ENCODE assay signal across 8 cellular contexts in genomic region chr11:113313601-113314000, GRCh38. TPM values are rescaled to one million over a fixed set of nuclear protein-coding genes. Genes with fewer than 3 reads are reported as not detected.
DNase-seq lines count a peak whose midpoint lies in the region; ATAC-seq and TF ChIP-seq lines count a peak whose summit lies in the region.

No MANE protein-coding gene starts in this region.

- H3K14ac ChIP-seq in IMR-90 (replicated peaks; ENCODE audit: low read depth, low read length): no peak overlapping the region

- H2BK15ac ChIP-seq in IMR-90 (ENCODE audit: low read depth, low read length): no peak overlapping the region

- no peaks in the 10 kb centered on the region; the same call in 1 of the 2 replicates for H3K9me1 ChIP-seq in IMR-90 (ENCODE audit: insufficient read depth, low read length)

- in situ Hi-C loops in IMR-90 (cut with MboI; ENCODE audit: low sequenced_read_pairs): loop anchor here (5.0 kb wide), 1 partner anchor 419 kb away; no protein-coding TSS in a partner anchor

- no peak overlapping the region for H3K9ac ChIP-seq in IMR-90 (ENCODE audit: low read depth, low read length)

- H3K4me3 Mint-ChIP-seq in CD4-positive, alpha-beta memory T cell: peak overlapping the region; percentile 63 to 91 (median 86)
- H3K4me3 Mint-ChIP-seq in MCF 10A (ENCODE audit: unreplicated experiment) (peak overlapping the region; percentile 80), nephron (peak overlapping the region; percentile 85 to 89 (median 88))

- no peak overlapping the region for H4K91ac ChIP-seq in IMR-90 (ENCODE audit: insufficient read depth, low read depth, low read length)

- no TSS peak for BruUV-seq in IMR-90 (replicated peaks; lab: Mats Ljungman, UMichigan)
- no TSS peak for BruUV-seq in MCF 10A (replicated peaks; lab: Mats Ljungman, UMichigan)

- POLR2A ChIA-PET in CD4-positive, alpha-beta memory T cell (lab: Charles Lee; ENCODE audit: partially characterized antibody): interaction anchor here (0.7 to 1.2 kb wide), 6 partner anchors 16 to 1387 kb away, joined by 3 to 5 read pairs (median 3); no protein-coding TSS in a partner anchor
- POLR2A ChIA-PET in IMR-90 (lab: Charles Lee; ENCODE audit: unreplicated experiment) (no interaction called here), MCF 10A (lab: Yijun Ruan, JAX) (interaction anchor here (0.7 to 2.9 kb wide), 9 partner anchors 33 to 460 kb away, joined by 3 to 12 read pairs (median 3); partner anchors contain the start of gene ZW10)

- no peak overlapping the region for H2AK9ac ChIP-seq in IMR-90 (replicated peaks; ENCODE audit: low read depth, low read length, poor library complexity)

- peak overlapping the region; percentile 7 to 84 for H3K4me3 ChIP-seq in CD4-positive, alpha-beta memory T cell (ENCODE audit: low read length in 2 of 2)
- H3K4me3 ChIP-seq in IMR-90 (ENCODE audit: insufficient read depth, low read depth, low read length) (no peak overlapping the region), aorta (ENCODE audit: low read length in 2 of 2) (no peak overlapping the region), lower leg skin (ENCODE audit: low read depth, poor library complexity, severe bottlenecking) (no peak overlapping the region)

- no peak overlapping the region for H3K56ac ChIP-seq in IMR-90 (ENCODE audit: extremely low read depth, insufficient read depth, low read length)

- no peak overlapping the region for H2AFZ ChIP-seq in IMR-90 (replicated peaks; ENCODE audit: low read length, poor library complexity)

- DNase-seq in CD4-positive, alpha-beta memory T cell: no peak
- DNase-seq in IMR-90: peak; percentile 8
- no peak for DNase-seq in MCF 10A (ENCODE audit: unreplicated experiment)
- no peak for DNase-seq in dedifferentiated amniotic fluid mesenchymal stem cell (ENCODE audit: extremely low spot score)
- DNase-seq in cerebellum (ENCODE audit: low spot score): no peak
- no peak for DNase-seq in aorta
- no peak for DNase-seq in lower leg skin (ENCODE audit: low spot score in 2 of 2)

- no peak overlapping the region for H4K5ac ChIP-seq in IMR-90 (ENCODE audit: low read depth, low read length)

- no peaks in the 10 kb centered on the region for H3K27me3 ChIP-seq in CD4-positive, alpha-beta memory T cell (ENCODE audit: insufficient read depth, low read length)
- H3K27me3 ChIP-seq in IMR-90 (ENCODE audit: control insufficient read depth, insufficient read depth, low read length): no peaks in the 10 kb centered on the region; the same call in 1 of the 2 replicates
- no peaks in the 10 kb centered on the region for H3K27me3 ChIP-seq in aorta (ENCODE audit: control insufficient read depth in 1 of 2, insufficient read depth in 2 of 2, low read length in 1 of 2)

- H4K20me1 ChIP-seq in IMR-90 (ENCODE audit: insufficient read depth, low read length): no peaks in the 10 kb centered on the region

- no peaks in the 10 kb centered on the region for H3K9me3 ChIP-seq in CD4-positive, alpha-beta memory T cell (ENCODE audit: control insufficient read depth in 1 of 2, low read length in 2 of 2)
- H3K9me3 ChIP-seq in IMR-90 (ENCODE audit: control insufficient read depth, insufficient read depth, low read length) (no peaks in the 10 kb centered on the region), aorta (ENCODE audit: control insufficient read depth, low read length) (no peaks in the 10 kb centered on the region)

- no peak for TF ChIP-seq POLR2A in IMR-90 (IDR thresholded peaks at IDR 0.05; ENCODE audit: low read depth, low read length)
- TF ChIP-seq POLR2A in lower leg skin (IDR thresholded peaks at IDR 0.05): no peak

- peak overlapping the region; percentile 85 for H3K27ac ChIP-seq in CD4-positive, alpha-beta memory T cell (ENCODE audit: low read depth, low read length)
- no peak overlapping the region for H3K27ac ChIP-seq in IMR-90 (ENCODE audit: insufficient read depth, low read length)
- H3K27ac ChIP-seq in aorta (ENCODE audit: low read depth in 1 of 2, low read length in 2 of 2): no peak overlapping the region

- no peak overlapping the region for H3K4ac ChIP-seq in IMR-90 (ENCODE audit: low read depth, low read length)

- H3K79me1 ChIP-seq in IMR-90 (ENCODE audit: low read depth in 1 of 2, low read length in 2 of 2): peaks cover 3 to 10% of the 10 kb centered on the region in 2 experiments; a peak in 2 of 4 replicates

- peaks cover 5% of the 10 kb centered on the region for H3K36me3 ChIP-seq in CD4-positive, alpha-beta memory T cell (ENCODE audit: insufficient read depth, low read length)
- H3K36me3 ChIP-seq in IMR-90 (ENCODE audit: control insufficient read depth, insufficient read depth, low read length): no peaks in the 10 kb centered on the region
- H3K36me3 ChIP-seq in aorta (ENCODE audit: control insufficient read depth in 1 of 2, insufficient read depth in 2 of 2, low read length in 1 of 2): peaks cover 0 to 2% of the 10 kb centered on the region in 2 donors

- peaks cover 20% of the 10 kb centered on the region for H3K4me1 ChIP-seq in CD4-positive, alpha-beta memory T cell (ENCODE audit: insufficient read depth, low read length)
- H3K4me1 ChIP-seq in IMR-90 (ENCODE audit: control insufficient read depth, insufficient read depth, low read length) (no peaks in the 10 kb centered on the region; the same call in none of the 2 replicates), aorta (ENCODE audit: control insufficient read depth in 1 of 2, insufficient read depth in 2 of 2, low read length in 2 of 2) (no peaks in the 10 kb centered on the region)

- dilution Hi-C loops in IMR-90 (cut with HindIII; ENCODE audit: low sequenced_read_pairs, unreplicated experiment): no loop called here

- no peak for TF ChIP-seq RAD21 in IMR-90 (IDR thresholded peaks at IDR 0.05; ENCODE audit: low read length)

- H3K23ac ChIP-seq in IMR-90 (ENCODE audit: low read depth, low read length): no peak overlapping the region

- ATAC-seq in IMR-90 (ENCODE audit: low read depth) (no peak), aorta (ENCODE audit: low FRiP score) (no peak)

- H2BK20ac ChIP-seq in IMR-90 (ENCODE audit: low read depth, low read length): no peak overlapping the region

- no peak overlapping the region for H2BK5ac ChIP-seq in IMR-90 (ENCODE audit: low read depth, low read length, poor library complexity, severe bottlenecking)

- H3K18ac ChIP-seq in IMR-90 (ENCODE audit: low read depth, low read length): no peak overlapping the region

- no peak overlapping the region for H3K4me2 ChIP-seq in IMR-90 (ENCODE audit: low read depth, low read length)

- WGBS in IMR-90 (ENCODE audit: extremely low coverage in 2 of 2, insufficient read length in 1 of 2), 2 experiments: no CpG with 5 or more reads among the region's 3 CpGs
- WGBS in aorta, 2 donors: 91 to 97% methylated on average over 3 of the region's 3 CpGs
- WGBS in lower leg skin, 2 donors: 73 to 77% methylated on average over 3 of the region's 3 CpGs

- intact Hi-C loops in CD4-positive, alpha-beta memory T cell (cut with micrococcal nuclease): loop anchor here (5.0 to 10.0 kb wide), 4 partner anchors 564 to 1439 kb away; partner anchors contain the start of genes ALG9, CFAP68, FDXACB1 and PTS
- intact Hi-C loops in IMR-90 (cut with micrococcal nuclease) (no loop called here), MCF 10A (cut with micrococcal nuclease) (loop anchor here (5.0 kb wide), 1 partner anchor 89 kb away; no protein-coding TSS in a partner anchor), aorta (cut with DNase I) (loop anchor here in 1 of 2 donors (5.0 kb wide), 1 partner anchor 219 kb away; no protein-coding TSS in a partner anchor), lower leg skin (cut with DNase I; ENCODE audit: low total_unique reads) (no loop called here)

- CTCF ChIA-PET in CD4-positive, alpha-beta memory T cell (lab: Charles Lee; ENCODE audit: partially characterized antibody): interaction anchor here (0.6 to 2.1 kb wide), 9 partner anchors 9 to 1094 kb away, joined by 3 to 11 read pairs (median 3); no protein-coding TSS in a partner anchor
- CTCF ChIA-PET in IMR-90 (lab: Yijun Ruan, JAX): interaction anchor here (0.6 to 2.8 kb wide), 4 partner anchors 220 to 432 kb away, joined by 3 to 7 read pairs (median 3); no protein-coding TSS in a partner anchor
- CTCF ChIA-PET in MCF 10A (lab: Yijun Ruan, JAX): interaction anchor here (0.6 to 4.8 kb wide), 12 partner anchors 8 to 485 kb away, joined by 3 to 28 read pairs (median 4); no protein-coding TSS in a partner anchor

- H3K27ac Mint-ChIP-seq in CD4-positive, alpha-beta memory T cell: peak overlapping the region; percentile 79 to 95 (median 91)
- H3K27ac Mint-ChIP-seq in MCF 10A (ENCODE audit: low read depth, unreplicated experiment): peak overlapping the region; percentile 87
- H3K27ac Mint-ChIP-seq in nephron: peak overlapping the region; percentile 17 to 52 (median 23)

- peaks cover 16 to 23% of the 10 kb centered on the region in 2 donors for H3K36me3 Mint-ChIP-seq in CD4-positive, alpha-beta memory T cell
- peaks cover 18% of the 10 kb centered on the region for H3K36me3 Mint-ChIP-seq in MCF 10A (ENCODE audit: insufficient read depth, unreplicated experiment)
- H3K36me3 Mint-ChIP-seq in nephron (ENCODE audit: low read depth): peaks cover 21% of the 10 kb centered on the region

- H3K27me3 Mint-ChIP-seq in CD4-positive, alpha-beta memory T cell: no peaks in the 10 kb centered on the region
- H3K27me3 Mint-ChIP-seq in MCF 10A (ENCODE audit: insufficient read depth, unreplicated experiment) (no peaks in the 10 kb centered on the region), nephron (ENCODE audit: low read depth) (peaks cover 6% of the 10 kb centered on the region)

- no peak overlapping the region; a peak in 1 of 4 replicates for H4K8ac ChIP-seq in IMR-90 (ENCODE audit: low read depth in 2 of 2, low read length in 2 of 2)

- H3K9me3 Mint-ChIP-seq in CD4-positive, alpha-beta memory T cell: no peaks in the 10 kb centered on the region
- no peaks in the 10 kb centered on the region for H3K9me3 Mint-ChIP-seq in MCF 10A (ENCODE audit: unreplicated experiment)
- H3K9me3 Mint-ChIP-seq in nephron: peaks cover 4% of the 10 kb centered on the region

- H2BK120ac ChIP-seq in IMR-90 (ENCODE audit: low read depth, low read length): no peak overlapping the region

- no peak overlapping the region for H2AK5ac ChIP-seq in IMR-90 (ENCODE audit: low read depth, low read length)

- peaks cover 27 to 52% (median 35%) of the 10 kb centered on the region in 4 donors for H3K4me1 Mint-ChIP-seq in CD4-positive, alpha-beta memory T cell
- H3K4me1 Mint-ChIP-seq in MCF 10A (ENCODE audit: insufficient read depth, unreplicated experiment) (peaks cover 21% of the 10 kb centered on the region), nephron (peaks cover 25% of the 10 kb centered on the region)

- TF ChIP-seq CTCF in IMR-90 (conservative IDR thresholded peaks at IDR 0.05; ENCODE audit: low read depth, low read length) (no peak), MCF 10A (IDR thresholded peaks at IDR 0.05; ENCODE audit: unreplicated experiment) (no peak), nephron (IDR thresholded peaks at IDR 0.05; ENCODE audit: unreplicated experiment in 3 of 3) (no peak), lower leg skin (IDR thresholded peaks at IDR 0.05) (no peak)

RNA-seq across cellular contexts. Expression of gene TTC12, which starts 0.8 kb away (rescaled TPM):
- 10 to 100 TPM; 69.2 to 75.1 TPM for total RNA-seq in CD4-positive, alpha-beta memory T cell
- polyA plus RNA-seq in CD4-positive, alpha-beta memory T cell: 10 to 100 TPM in 1 of 2 donors, 1 to 10 TPM in 1; 6.9 to 10.4 TPM
- 14.4 and 14.7 TPM in 2 replicates for total RNA-seq in IMR-90 (2012; rRNA removed)
- 10.0 and 10.7 TPM in 2 replicates for polyA plus RNA-seq in IMR-90 (2012; rRNA removed)
- polyA plus RNA-seq in IMR-90 (2012; cell fraction: cytosol; rRNA removed): 5.8 and 7.7 TPM in 2 replicates
- 17.1 and 26.5 TPM in 2 replicates for polyA plus RNA-seq in IMR-90 (2012; cell fraction: nucleus; rRNA removed; ENCODE audit: low replicate concordance)
- total RNA-seq in MCF 10A (2022): 30.5 and 41.3 TPM in 2 replicates
- 7.9 TPM for total RNA-seq in cerebellum
- 10 to 100 TPM in 1 of 2 donors, 1 to 10 TPM in 1; 8.9 to 24.7 TPM for total RNA-seq in aorta
- 10 to 100 TPM in 1 of 2 donors, 1 to 10 TPM in 1; 7.3 to 11.6 TPM for polyA plus RNA-seq in aorta
- total RNA-seq in lower leg skin: 10 to 100 TPM; 14.5 to 48.2 (median 21.9) TPM

Comparison
In these comparisons a context has a peak if more than half of its experiments do, and no peak if none do; other contexts are left out.
1. H3K4me3 ChIP-seq: peak in CD4-positive, alpha-beta memory T cell (2 of 2); none in IMR-90 (single experiment), aorta (0 of 2) and lower leg skin (single experiment).
2. H3K27ac Mint-ChIP-seq: peak in every context shown above with its lines; median percentile 91 in CD4-positive, alpha-beta memory T cell; 87 in MCF 10A; 23 in nephron.
3. intact Hi-C loops: an anchor here in CD4-positive, alpha-beta memory T cell (5.0 to 10.0 kb wide) and MCF 10A (5.0 kb wide); none called in IMR-90 and lower leg skin.
4. Peak in every context shown above with its lines, with median percentiles within 50 percentile points of each other: H3K4me3 Mint-ChIP-seq.